ENCODE assay signal across 12 cellular contexts in the genomic region with DNA sequence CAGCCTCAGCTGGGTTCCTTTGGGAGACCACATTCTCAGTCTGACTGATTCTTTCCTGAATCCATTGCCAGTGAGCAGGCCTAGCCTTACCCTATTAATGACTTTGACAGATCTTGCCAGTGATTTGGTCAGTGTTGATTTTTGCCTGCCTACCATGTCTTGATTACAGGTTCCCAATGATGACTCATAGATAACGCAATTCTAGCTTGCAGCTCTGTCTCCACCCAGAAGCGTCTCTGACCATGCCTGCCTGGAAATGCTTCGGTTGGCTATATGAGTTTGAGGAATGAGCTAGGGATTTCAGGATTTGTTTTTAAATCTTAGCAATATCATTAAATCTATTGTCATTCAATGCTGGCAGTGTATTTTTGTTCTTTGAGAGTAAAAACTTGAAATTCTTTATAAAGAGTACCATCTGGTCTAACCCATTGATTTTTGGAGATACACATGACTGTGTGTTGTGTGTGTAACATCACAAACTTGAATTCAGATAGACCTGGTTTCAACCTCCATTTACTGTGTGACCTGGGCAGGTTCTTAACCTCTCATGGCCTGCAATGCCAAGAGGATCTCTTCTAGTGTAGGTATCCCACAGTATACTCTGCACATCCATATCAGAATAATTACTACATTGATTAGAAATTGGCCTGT. TPM values are rescaled to one million over a fixed set of nuclear protein-coding genes. Genes with fewer than 3 reads are reported as not detected.
DNase-seq lines count a peak whose midpoint lies in the region; ATAC-seq lines count a peak whose summit lies in the region.
"Had no signal": no experiment of that assay in that cellular context is flagged by ENCODE, and none has a peak within 500 bp of the region (broad histone marks: within the 10 kb centered on the region; RNA-seq: fewer than 3 reads in every experiment).

No MANE protein-coding gene starts in this region.

- no peak for ATAC-seq in stimulated activated memory B cell treated with anti-CD40 and anti-IgM and Interleukin-4, amounts not matched to agents 10 μg/mL and 1 μg/mL and 100 μg/mL, for 72 hours
- ATAC-seq in GM18907 (IDR thresholded peaks at IDR 0.05; ENCODE audit: unreplicated experiment) = no peak

- H3K27ac Mint-ChIP-seq in stimulated activated memory B cell treated with anti-CD40 and anti-IgM and Interleukin-4, amounts not matched to agents 10 μg/mL and 1 μg/mL and 100 μg/mL, for 72 hours = no peak overlapping the region

- peak; percentile 76 for DNase-seq in H4 (ENCODE audit: low spot score)
- peak; percentile 65 for DNase-seq in NCI-H2227 (lab: John Stamatoyannopoulos, UW; ENCODE audit: unreplicated experiment)
- peak; percentile 79 for DNase-seq in fibroblast of gingiva (ENCODE audit: low read depth)
- DNase-seq in renal cortical epithelial cell (ENCODE audit: low read depth) = peak; percentile 87
- DNase-seq in DMS 273 treated with DMSO at 0.1 percent for 48 hours (lab: John Stamatoyannopoulos, UW) = no peak
- DNase-seq in head of caudate nucleus = no peak
- DNase-seq: activated T-cell treated with anti-CD3 and anti-CD28 coated beads, Interleukin-2, amount 50 U/mL, for 48 hours; effector CD8-positive, alpha-beta T cell; midbrain; stimulated activated CD4-positive, alpha-beta T cell treated with anti-CD3 and anti-CD28 coated beads, Interleukin-15, amount 100 ng/mL, for 24 hours had no signal

- no peaks in the 10 kb centered on the region for H3K4me1 Mint-ChIP-seq in stimulated activated memory B cell treated with anti-CD40 and anti-IgM and Interleukin-4, amounts not matched to agents 10 μg/mL and 1 μg/mL and 100 μg/mL, for 72 hours

- H3K9me3 Mint-ChIP-seq in stimulated activated memory B cell treated with anti-CD40 and anti-IgM and Interleukin-4, amounts not matched to agents 10 μg/mL and 1 μg/mL and 100 μg/mL, for 72 hours = no peaks in the 10 kb centered on the region

- intact Hi-C loops in head of caudate nucleus (cut with DNase I) = no loop called here

- H3K36me3 Mint-ChIP-seq in stimulated activated memory B cell treated with anti-CD40 and anti-IgM and Interleukin-4, amounts not matched to agents 10 μg/mL and 1 μg/mL and 100 μg/mL, for 72 hours = peaks cover 5% of the 10 kb centered on the region

- H3K27me3 Mint-ChIP-seq in stimulated activated memory B cell treated with anti-CD40 and anti-IgM and Interleukin-4, amounts not matched to agents 10 μg/mL and 1 μg/mL and 100 μg/mL, for 72 hours = no peaks in the 10 kb centered on the region

- no peak overlapping the region for H3K4me3 Mint-ChIP-seq in stimulated activated memory B cell treated with anti-CD40 and anti-IgM and Interleukin-4, amounts not matched to agents 10 μg/mL and 1 μg/mL and 100 μg/mL, for 72 hours

RNA-seq across cellular contexts. Expression of a gene that starts 57.0 kb away (rescaled TPM):
- total RNA-seq in H4 (2014; rRNA removed; shearing (Covaris generic)) = 1.4 and 2.3 TPM in 2 replicates
- 3.2 and 4.3 TPM in 2 replicates for total RNA-seq in renal cortical epithelial cell

Comparison
In these comparisons a context has a peak if more than half of its experiments do, and no peak if none do; other contexts are left out.
1. DNase-seq: peak in H4 (single experiment), NCI-H2227 (single experiment), fibroblast of gingiva (single experiment) and renal cortical epithelial cell (single experiment); none in DMS 273 treated with DMSO at 0.1 percent for 48 hours (single experiment) and head of caudate nucleus (0 of 42).